ENCODE assay signal across 11 cellular contexts in the genomic region with DNA sequence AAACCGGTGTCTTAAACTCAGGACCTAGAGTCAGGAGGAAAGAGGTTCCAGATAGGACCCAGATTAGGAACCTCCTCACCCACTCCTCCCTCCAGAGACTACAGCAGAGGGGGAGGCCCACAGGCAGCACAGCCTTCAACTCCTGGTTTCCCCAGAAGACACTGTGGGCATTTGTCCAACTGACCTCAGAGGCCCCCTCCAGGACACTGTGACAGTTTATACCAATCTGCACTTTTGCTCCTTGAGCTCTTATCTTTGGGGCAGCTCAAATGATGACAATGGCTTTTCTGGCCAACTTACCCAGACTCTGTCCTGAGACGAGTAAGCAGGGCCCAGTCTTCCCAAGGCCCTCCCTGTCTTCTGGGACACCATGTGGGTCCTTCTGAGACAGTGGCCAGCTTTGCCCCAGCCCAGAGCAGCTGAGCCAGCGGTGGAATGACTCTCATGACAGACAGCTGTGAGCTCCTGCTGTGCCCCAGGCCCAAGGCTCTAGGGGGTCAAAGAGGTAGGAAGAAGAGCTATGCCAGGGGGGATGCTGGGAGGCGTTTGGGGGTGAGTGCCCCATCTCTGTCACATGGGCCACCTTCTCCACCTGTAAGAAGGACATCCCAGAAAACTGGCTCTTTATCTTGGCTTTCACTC. TPM values are rescaled to one million over a fixed set of nuclear protein-coding genes. Genes with fewer than 3 reads are reported as not detected.
DNase-seq lines count a peak whose midpoint lies in the region; ATAC-seq and TF ChIP-seq lines count a peak whose summit lies in the region.
"Had no signal": no experiment of that assay in that cellular context is flagged by ENCODE, and none has a peak within 500 bp of the region (broad histone marks: within the 10 kb centered on the region; RNA-seq: fewer than 3 reads in every experiment).

No MANE protein-coding gene starts in this region.

- TF ChIP-seq CTCF in HFF-Myc (IDR thresholded peaks at IDR 0.05; ENCODE audit: low read depth, low read length, missing control alignments) (no peak), upper lobe of left lung (IDR thresholded peaks at IDR 0.05) (no peak), GM13977 (IDR thresholded peaks at IDR 0.05; ENCODE audit: extremely low read depth, insufficient read depth, missing control alignments) (no peak)

- 70% methylated on average over 4 of the region's 4 CpGs for WGBS in mesenchymal stem cell
- WGBS in upper lobe of left lung, 2 donors, result 68 to 69% methylated on average over 4 of the region's 4 CpGs

- ATAC-seq in activated naive CD8-positive, alpha-beta T cell treated with anti-CD3 and anti-CD28 coated beads, Interleukin-2, amount 10 ng/mL, durations not matched to agents 7 days and 5 days (ENCODE audit: low read depth), result peak; percentile 3
- ATAC-seq in upper lobe of left lung (ENCODE audit: low FRiP score in 2 of 2) (no peak), GM21526 (IDR thresholded peaks at IDR 0.05; ENCODE audit: low FRiP score, unreplicated experiment) (no peak)

- H2BK5ac ChIP-seq in mesenchymal stem cell (ENCODE audit: low read depth, low read length, poor library complexity, severe bottlenecking), result no peak overlapping the region

- H3K4me2 ChIP-seq in BLaER1, result peak overlapping the region; percentile 80
- peak overlapping the region; percentile 49 for H3K4me2 ChIP-seq in mesenchymal stem cell (ENCODE audit: low read length, poor library complexity, severe bottlenecking)

- peak overlapping the region; percentile 53 for H2AK5ac ChIP-seq in mesenchymal stem cell (ENCODE audit: low read length, severe bottlenecking)

- no peaks in the 10 kb centered on the region for H3K9me3 Mint-ChIP-seq in activated naive CD8-positive, alpha-beta T cell treated with anti-CD3 and anti-CD28 coated beads, Interleukin-2, amount 10 ng/mL, durations not matched to agents 7 days and 5 days

- no peak for TF ChIP-seq POLR2A in upper lobe of left lung (IDR thresholded peaks at IDR 0.05)

- H3K14ac ChIP-seq in mesenchymal stem cell (ENCODE audit: low read length in 2 of 2), result no peak overlapping the region

- peak overlapping the region; percentile 56; the same call in 1 of the 2 replicates for H3K9ac ChIP-seq in BLaER1
- peak overlapping the region; percentile 79 for H3K9ac ChIP-seq in mesenchymal stem cell (ENCODE audit: low read length)

- H3K27me3 ChIP-seq in BLaER1 (no peaks in the 10 kb centered on the region), mesenchymal stem cell (ENCODE audit: control insufficient read depth in 1 of 2, insufficient read depth in 1 of 2, low read length in 2 of 2) (peaks cover 12 to 14% of the 10 kb centered on the region in 2 experiments), upper lobe of left lung (peaks cover 0 to 5% (median 0%) of the 10 kb centered on the region in 4 donors)

- POLR2A ChIA-PET in activated naive CD8-positive, alpha-beta T cell treated with anti-CD3 and anti-CD28 coated beads, Interleukin-2, amount 10 ng/mL, durations not matched to agents 7 days and 5 days (lab: Charles Lee), result interaction anchor here (1.2 kb wide), 2 partner anchors 11 to 29 kb away, joined by 3 to 4 read pairs; no protein-coding TSS in a partner anchor

- peaks cover 7% of the 10 kb centered on the region for H3K27me3 Mint-ChIP-seq in activated naive CD8-positive, alpha-beta T cell treated with anti-CD3 and anti-CD28 coated beads, Interleukin-2, amount 10 ng/mL, durations not matched to agents 7 days and 5 days

- no peak overlapping the region for H2BK12ac ChIP-seq in mesenchymal stem cell (ENCODE audit: low read length in 2 of 2)

- no peak overlapping the region for H2BK15ac ChIP-seq in mesenchymal stem cell (ENCODE audit: low read depth, poor library complexity, severe bottlenecking)

- H4K91ac ChIP-seq in mesenchymal stem cell (ENCODE audit: low read length), result no peak overlapping the region

- H3K4me1 ChIP-seq in BLaER1 (peaks cover 65% of the 10 kb centered on the region), mesenchymal stem cell (ENCODE audit: control insufficient read depth, insufficient read depth, low read depth, low read length) (peaks cover 17% of the 10 kb centered on the region), upper lobe of left lung (peaks cover 0 to 18% (median 3%) of the 10 kb centered on the region in 4 donors)

- no peak overlapping the region for H3K23ac ChIP-seq in mesenchymal stem cell (ENCODE audit: low read length in 2 of 2)

- no peak overlapping the region for H3K18ac ChIP-seq in mesenchymal stem cell (ENCODE audit: low read depth in 1 of 2, low read length in 2 of 2)

- H3K9me3 ChIP-seq in BLaER1 (no peaks in the 10 kb centered on the region), mesenchymal stem cell (ENCODE audit: control insufficient read depth, low read length) (no peaks in the 10 kb centered on the region), upper lobe of left lung (no peaks in the 10 kb centered on the region)
- H3K9me3 ChIP-seq: esophagus squamous epithelium had no signal

- H4K20me1 ChIP-seq in BLaER1, result no peaks in the 10 kb centered on the region

- no peaks in the 10 kb centered on the region for H3K36me3 ChIP-seq in BLaER1
- no peaks in the 10 kb centered on the region for H3K36me3 ChIP-seq in mesenchymal stem cell (ENCODE audit: control insufficient read depth in 1 of 2, insufficient read depth in 2 of 2, low read depth in 1 of 2, low read length in 2 of 2)
- H3K36me3 ChIP-seq in upper lobe of left lung, result no peaks in the 10 kb centered on the region
- H3K36me3 ChIP-seq: esophagus squamous epithelium had no signal

- no peak overlapping the region for H3K4ac ChIP-seq in mesenchymal stem cell (ENCODE audit: low read depth in 1 of 2, low read length in 2 of 2)

- peak overlapping the region; percentile 82 for H3K4me3 Mint-ChIP-seq in activated naive CD8-positive, alpha-beta T cell treated with anti-CD3 and anti-CD28 coated beads, Interleukin-2, amount 10 ng/mL, durations not matched to agents 7 days and 5 days

- H2BK120ac ChIP-seq in mesenchymal stem cell (ENCODE audit: low read depth, low read length), result no peak overlapping the region

- H3K27ac ChIP-seq in BLaER1 (peak overlapping the region; percentile 66), mesenchymal stem cell (ENCODE audit: low read length, poor library complexity, severe bottlenecking) (peak overlapping the region; percentile 41), upper lobe of left lung (no peak overlapping the region)

- no peak overlapping the region for H2AFZ ChIP-seq in mesenchymal stem cell (ENCODE audit: low read depth, low read length)

- no peak overlapping the region for H4K8ac ChIP-seq in mesenchymal stem cell (ENCODE audit: low read length)

- H3K4me1 Mint-ChIP-seq in activated naive CD8-positive, alpha-beta T cell treated with anti-CD3 and anti-CD28 coated beads, Interleukin-2, amount 10 ng/mL, durations not matched to agents 7 days and 5 days, result peaks cover 31% of the 10 kb centered on the region

- TF ChIP-seq EP300 in upper lobe of left lung (IDR thresholded peaks at IDR 0.05), result no peak

- DNase-seq in HFF-Myc (ENCODE audit: extremely low read depth, low read depth) (no peak), mesenchymal stem cell (no peak), upper lobe of left lung (no peak), GM13977 (ENCODE audit: low spot score) (no peak), SHP77 (lab: John Stamatoyannopoulos, UW) (no peak)
- DNase-seq in activated naive CD8-positive, alpha-beta T cell treated with anti-CD3 and anti-CD28 coated beads, Interleukin-2, amount 10 ng/mL, durations not matched to agents 7 days and 5 days, result no peak
- DNase-seq: esophagus squamous epithelium, GF-D8 had no signal

- no peaks in the 10 kb centered on the region for H3K79me1 ChIP-seq in mesenchymal stem cell (replicated peaks; ENCODE audit: low read length, poor library complexity, severe bottlenecking)

- H3K4me3 ChIP-seq in BLaER1, result peak overlapping the region; percentile 61
- H3K4me3 ChIP-seq in HFF-Myc (replicated peaks; ENCODE audit: low read depth, low read length), result 0 out of 2 replicates have a peak overlapping the region, but pooled peaks have one; percentile 22
- H3K4me3 ChIP-seq in mesenchymal stem cell (ENCODE audit: insufficient read depth in 1 of 2, low read depth in 1 of 2, low read length in 2 of 2), result peak overlapping the region in 1 of 2 experiments; percentile 24
- H3K4me3 ChIP-seq in upper lobe of left lung, result no peak overlapping the region

- no peaks in the 10 kb centered on the region for H3K36me3 Mint-ChIP-seq in activated naive CD8-positive, alpha-beta T cell treated with anti-CD3 and anti-CD28 coated beads, Interleukin-2, amount 10 ng/mL, durations not matched to agents 7 days and 5 days

- H3K27ac Mint-ChIP-seq in activated naive CD8-positive, alpha-beta T cell treated with anti-CD3 and anti-CD28 coated beads, Interleukin-2, amount 10 ng/mL, durations not matched to agents 7 days and 5 days, result peak overlapping the region; percentile 95

- in situ Hi-C loops in GM13977 (cut with MboI; ENCODE audit: low pct_unique_long_range_greater_than_20kb, low sequenced_read_pairs, unreplicated experiment), result no loop called here

RNA-seq across cellular contexts. Expression of gene OR2V2, which starts 14.3 kb away (rescaled TPM):
- not detected for total RNA-seq in activated naive CD8-positive, alpha-beta T cell treated with anti-CD3 and anti-CD28 coated beads, Interleukin-2, amount 10 ng/mL, durations not matched to agents 7 days and 5 days
- polyA plus RNA-seq in mesenchymal stem cell (2013, experiment 1 of 2), result not detected
- not detected for polyA plus RNA-seq in mesenchymal stem cell (2013, experiment 2 of 2)
- total RNA-seq in upper lobe of left lung, result 1 to 10 TPM in 1 of 6 donors, not detected in 5; 1.6 TPM
- total RNA-seq: esophagus squamous epithelium, myocyte had no signal

RNA-seq across cellular contexts. Expression of gene OR2V1, which starts 30.7 kb away (rescaled TPM):
- total RNA-seq in activated naive CD8-positive, alpha-beta T cell treated with anti-CD3 and anti-CD28 coated beads, Interleukin-2, amount 10 ng/mL, durations not matched to agents 7 days and 5 days, result not detected
- polyA plus RNA-seq in mesenchymal stem cell (2013, experiment 1 of 2), result not detected
- not detected for polyA plus RNA-seq in mesenchymal stem cell (2013, experiment 2 of 2)
- not detected for total RNA-seq in upper lobe of left lung
- total RNA-seq: esophagus squamous epithelium, myocyte had no signal

RNA-seq across cellular contexts. Expression of gene TRIM7, which starts 43.3 kb away (rescaled TPM):
- 1 to 10 TPM; 2.5 to 2.6 TPM for total RNA-seq in activated naive CD8-positive, alpha-beta T cell treated with anti-CD3 and anti-CD28 coated beads, Interleukin-2, amount 10 ng/mL, durations not matched to agents 7 days and 5 days
- 1.8 TPM for polyA plus RNA-seq in mesenchymal stem cell (2013, experiment 1 of 2)
- 1.4 TPM for polyA plus RNA-seq in mesenchymal stem cell (2013, experiment 2 of 2)
- total RNA-seq in upper lobe of left lung, result 1 to 10 TPM in 5 of 6 donors, under 1 TPM in 1; 0.83 to 6.7 (median 2.9) TPM

Comparison
In these comparisons a context has a peak if more than half of its experiments do, and no peak if none do; other contexts are left out.
1. H3K27ac ChIP-seq: peak in BLaER1 (single experiment) and mesenchymal stem cell (single experiment); none in upper lobe of left lung (0 of 4).
2. H3K4me3 ChIP-seq: peak in BLaER1 (single experiment) and HFF-Myc (single experiment); none in upper lobe of left lung (0 of 4).